ENCODE assay signal across 26 cellular contexts in the genomic region with DNA sequence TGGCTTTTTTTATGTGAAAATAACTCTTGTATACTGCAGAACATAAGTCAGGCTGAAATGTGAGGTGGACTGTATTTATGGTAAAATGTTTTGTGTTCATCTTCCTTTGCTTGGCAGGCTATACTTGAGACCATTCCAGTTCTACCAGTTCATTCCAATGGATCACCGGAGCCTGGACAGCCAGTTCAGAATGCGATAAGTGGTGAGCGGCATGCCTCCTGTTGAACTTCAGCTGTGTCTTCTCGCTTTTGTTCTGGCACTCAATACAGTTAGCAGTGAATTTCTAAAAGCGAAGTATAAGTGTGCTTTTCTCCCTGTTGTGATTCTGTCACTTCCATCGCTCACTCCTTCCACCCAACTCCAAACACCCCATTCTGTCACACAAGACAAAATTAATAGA.
"Had no signal": no experiment of that assay in that cellular context is flagged by ENCODE, and none has a peak within 500 bp of the region (broad histone marks: within the 10 kb centered on the region; RNA-seq: fewer than 3 reads in every experiment).

No MANE protein-coding gene starts in this region.

- H3K4me1 ChIP-seq: SJSA1 had no signal

- H3K9me3 ChIP-seq: SJSA1 had no signal

- H3K4me3 ChIP-seq: cardiac muscle cell, K562, SJSA1 had no signal

- ATAC-seq: activated CD4-positive, CD25-positive, alpha-beta regulatory T cell treated with anti-CD3 and anti-CD28 coated beads, Interleukin-2, amount 50 U/mL, for 24 hours; activated CD8-positive, alpha-beta T cell treated with anti-CD3 and anti-CD28 coated beads for 36 hours; activated T-cell treated with anti-CD3 and anti-CD28 coated beads, Interleukin-2, amount 50 U/mL, for 72 hours; K562; PC-3; SK-N-SH treated with all-trans-retinoic acid at 6 μM for 48 hours had no signal

- H3K27ac Mint-ChIP-seq: activated CD8-positive, alpha-beta T cell treated with anti-CD3 and anti-CD28 coated beads for 36 hours; activated naive CD4-positive, alpha-beta T cell treated with anti-CD3 and anti-CD28 coated beads, Interleukin-2, amount 10 ng/mL, durations not matched to agents 7 days and 5 days; activated naive CD8-positive, alpha-beta T cell treated with anti-CD3 and anti-CD28 coated beads for 36 hours; activated T-cell treated with anti-CD3 and anti-CD28 coated beads, Interleukin-2, amount 50 U/mL, for 72 hours; activated T-helper 2 cell treated with anti-CD3 and anti-CD28 coated beads, Interferon-gamma antibody, Interleukin-2, Interleukin-4, amounts not matched to agents 10 μg/mL and 5 μg/mL and 100 μg/mL, durations not matched to agents 14 hours and 24 hours and 36 hours had no signal

- DNase-seq: activated CD4-positive, alpha-beta T cell treated with anti-CD3 and anti-CD28 coated beads for 4 hours; activated CD8-positive, alpha-beta memory T cell treated with anti-CD3 and anti-CD28 coated beads, Interleukin-2, amount 50 U/mL, for 4 hours; activated CD8-positive, alpha-beta T cell treated with anti-CD3 and anti-CD28 coated beads for 36 hours; activated gamma-delta T cell treated with Interleukin-2 at 50 U/mL for 16 hours; activated naive CD4-positive, alpha-beta T cell treated with anti-CD3 and anti-CD28 coated beads, Interleukin-2, amount 10 ng/mL, durations not matched to agents 7 days and 5 days; activated naive CD8-positive, alpha-beta T cell treated with anti-CD3 and anti-CD28 coated beads for 36 hours; activated T-cell treated with anti-CD3 and anti-CD28 coated beads, Interleukin-2, amount 50 U/mL, for 72 hours; brain microvascular endothelial cell; Karpas-422; NCI-H1105 treated with DMSO at 0.1 percent for 48 hours; NCI-H1436 treated with DMSO at 0.1 percent for 48 hours; NCI-H187; NCI-H2081; NCI-H2171; NCI-H2227 treated with DMSO at 0.1 percent for 48 hours; NCI-H446 treated with DMSO at 0.1 percent for 48 hours; NCI-H526 treated with DMSO at 0.1 percent for 48 hours; PC-3; SHP77; SW 1271 had no signal

- H3K27ac ChIP-seq: brain microvascular endothelial cell, cardiac muscle cell, SJSA1 had no signal

- H3K36me3 ChIP-seq: brain microvascular endothelial cell, cardiac muscle cell, SJSA1 had no signal

- H3K27me3 Mint-ChIP-seq: activated CD8-positive, alpha-beta T cell treated with anti-CD3 and anti-CD28 coated beads for 36 hours; activated naive CD4-positive, alpha-beta T cell treated with anti-CD3 and anti-CD28 coated beads, Interleukin-2, amount 10 ng/mL, durations not matched to agents 7 days and 5 days; activated naive CD8-positive, alpha-beta T cell treated with anti-CD3 and anti-CD28 coated beads for 36 hours had no signal

- H3K36me3 Mint-ChIP-seq: activated naive CD4-positive, alpha-beta T cell treated with anti-CD3 and anti-CD28 coated beads, Interleukin-2, amount 10 ng/mL, durations not matched to agents 7 days and 5 days; activated naive CD8-positive, alpha-beta T cell treated with anti-CD3 and anti-CD28 coated beads for 36 hours had no signal

- H3K4me1 Mint-ChIP-seq: activated naive CD4-positive, alpha-beta T cell treated with anti-CD3 and anti-CD28 coated beads, Interleukin-2, amount 10 ng/mL, durations not matched to agents 7 days and 5 days; activated naive CD8-positive, alpha-beta T cell treated with anti-CD3 and anti-CD28 coated beads for 36 hours had no signal

- H3K9me3 Mint-ChIP-seq: activated naive CD4-positive, alpha-beta T cell treated with anti-CD3 and anti-CD28 coated beads, Interleukin-2, amount 10 ng/mL, durations not matched to agents 7 days and 5 days; activated naive CD8-positive, alpha-beta T cell treated with anti-CD3 and anti-CD28 coated beads for 36 hours; activated T-cell treated with anti-CD3 and anti-CD28 coated beads, Interleukin-2, amount 50 U/mL, for 72 hours; activated T-helper 2 cell treated with anti-CD3 and anti-CD28 coated beads, Interferon-gamma antibody, Interleukin-2, Interleukin-4, amounts not matched to agents 10 μg/mL and 5 μg/mL and 100 μg/mL, durations not matched to agents 14 hours and 24 hours and 36 hours had no signal

- H3K4me3 Mint-ChIP-seq: activated CD8-positive, alpha-beta T cell treated with anti-CD3 and anti-CD28 coated beads for 36 hours; activated naive CD4-positive, alpha-beta T cell treated with anti-CD3 and anti-CD28 coated beads, Interleukin-2, amount 10 ng/mL, durations not matched to agents 7 days and 5 days; activated naive CD8-positive, alpha-beta T cell treated with anti-CD3 and anti-CD28 coated beads for 36 hours; activated T-cell treated with anti-CD3 and anti-CD28 coated beads, Interleukin-2, amount 50 U/mL, for 72 hours had no signal

- H3K27me3 ChIP-seq: brain microvascular endothelial cell, cardiac muscle cell, SJSA1 had no signal
